ENCODE assay signal across 1 cellular context in the genomic region with DNA sequence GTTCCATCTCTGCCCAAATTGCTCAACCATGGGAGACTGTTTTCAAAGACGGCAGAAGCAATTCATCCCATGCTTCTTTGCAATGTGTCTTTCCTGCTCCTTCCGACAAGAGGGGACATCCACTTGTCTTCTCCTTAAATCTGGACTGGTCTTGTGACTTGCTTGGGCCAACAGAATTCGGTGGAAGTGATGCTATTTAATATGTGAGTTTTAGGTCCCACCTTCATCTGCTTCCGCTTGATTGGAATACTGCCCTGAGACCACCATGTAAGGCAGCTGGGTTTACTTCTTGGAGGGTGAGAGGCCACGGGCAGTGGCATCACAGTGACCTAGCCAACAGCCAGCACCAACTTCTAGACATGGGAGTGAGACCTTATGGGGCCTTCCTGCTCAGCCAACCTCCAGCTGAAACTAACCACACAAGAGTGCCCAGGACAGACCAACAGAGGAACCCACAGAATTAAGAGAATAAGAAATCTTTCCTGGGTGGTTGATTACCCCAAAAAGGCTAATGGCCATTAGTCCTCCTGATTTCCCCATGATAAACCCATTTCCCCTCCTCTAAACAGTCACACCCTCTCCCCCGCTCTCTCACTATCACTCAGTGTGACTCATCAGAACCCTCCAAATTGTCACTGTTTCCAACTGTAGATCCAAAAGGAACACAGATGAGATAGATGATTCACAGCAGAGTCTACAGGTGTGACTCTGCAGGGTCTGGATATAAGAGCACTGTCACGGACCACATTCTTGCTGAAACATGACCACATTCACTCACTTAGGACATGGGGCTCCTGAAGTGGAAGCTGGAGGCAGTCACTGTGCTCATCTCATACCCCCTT.
TF ChIP-seq lines count a peak whose summit lies in the region.

No MANE protein-coding gene starts in this region.

TF ChIP-seq in SK-N-SH treated with all-trans-retinoic acid at 6 μM for 48 hours, 23 proteins besides CTCF, POLR2A, EP300 and RAD21 (continued from another document):
- TF ChIP-seq, protein P1, sequence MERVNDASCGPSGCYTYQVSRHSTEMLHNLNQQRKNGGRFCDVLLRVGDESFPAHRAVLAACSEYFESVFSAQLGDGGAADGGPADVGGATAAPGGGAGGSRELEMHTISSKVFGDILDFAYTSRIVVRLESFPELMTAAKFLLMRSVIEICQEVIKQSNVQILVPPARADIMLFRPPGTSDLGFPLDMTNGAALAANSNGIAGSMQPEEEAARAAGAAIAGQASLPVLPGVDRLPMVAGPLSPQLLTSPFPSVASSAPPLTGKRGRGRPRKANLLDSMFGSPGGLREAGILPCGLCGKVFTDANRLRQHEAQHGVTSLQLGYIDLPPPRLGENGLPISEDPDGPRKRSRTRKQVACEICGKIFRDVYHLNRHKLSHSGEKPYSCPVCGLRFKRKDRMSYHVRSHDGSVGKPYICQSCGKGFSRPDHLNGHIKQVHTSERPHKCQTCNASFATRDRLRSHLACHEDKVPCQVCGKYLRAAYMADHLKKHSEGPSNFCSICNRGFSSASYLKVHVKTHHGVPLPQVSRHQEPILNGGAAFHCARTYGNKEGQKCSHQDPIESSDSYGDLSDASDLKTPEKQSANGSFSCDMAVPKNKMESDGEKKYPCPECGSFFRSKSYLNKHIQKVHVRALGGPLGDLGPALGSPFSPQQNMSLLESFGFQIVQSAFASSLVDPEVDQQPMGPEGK (CRISPR knock-in tag; IDR thresholded peaks at IDR 0.05; ENCODE audit: borderline replicate concordance), result no peak
- TF ChIP-seq, protein P2, sequence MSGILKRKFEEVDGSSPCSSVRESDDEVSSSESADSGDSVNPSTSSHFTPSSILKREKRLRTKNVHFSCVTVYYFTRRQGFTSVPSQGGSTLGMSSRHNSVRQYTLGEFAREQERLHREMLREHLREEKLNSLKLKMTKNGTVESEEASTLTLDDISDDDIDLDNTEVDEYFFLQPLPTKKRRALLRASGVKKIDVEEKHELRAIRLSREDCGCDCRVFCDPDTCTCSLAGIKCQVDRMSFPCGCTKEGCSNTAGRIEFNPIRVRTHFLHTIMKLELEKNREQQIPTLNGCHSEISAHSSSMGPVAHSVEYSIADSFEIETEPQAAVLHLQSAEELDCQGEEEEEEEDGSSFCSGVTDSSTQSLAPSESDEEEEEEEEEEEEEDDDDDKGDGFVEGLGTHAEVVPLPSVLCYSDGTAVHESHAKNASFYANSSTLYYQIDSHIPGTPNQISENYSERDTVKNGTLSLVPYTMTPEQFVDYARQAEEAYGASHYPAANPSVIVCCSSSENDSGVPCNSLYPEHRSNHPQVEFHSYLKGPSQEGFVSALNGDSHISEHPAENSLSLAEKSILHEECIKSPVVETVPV (CRISPR knock-in tag; IDR thresholded peaks at IDR 0.05), result no peak
- TF ChIP-seq ARNTL (CRISPR knock-in tag; IDR thresholded peaks at IDR 0.05; ENCODE audit: borderline replicate concordance, low read depth) (no peak), CSDC2 (CRISPR knock-in tag; IDR thresholded peaks at IDR 0.05) (no peak), ZNF8 (CRISPR knock-in tag; IDR thresholded peaks at IDR 0.05) (no peak), GLIS3 (CRISPR knock-in tag; IDR thresholded peaks at IDR 0.05) (no peak), ZNF70 (CRISPR knock-in tag; IDR thresholded peaks at IDR 0.05) (no peak), SNAI2 (CRISPR knock-in tag; IDR thresholded peaks at IDR 0.05) (no peak), RARB (CRISPR knock-in tag; IDR thresholded peaks at IDR 0.05) (no peak), ZC3H10 (CRISPR knock-in tag; IDR thresholded peaks at IDR 0.05) (no peak), TCF4 (CRISPR knock-in tag; IDR thresholded peaks at IDR 0.05; ENCODE audit: borderline replicate concordance) (no peak), ZNF565 (CRISPR knock-in tag; conservative IDR thresholded peaks at IDR 0.05; ENCODE audit: low read depth) (no peak)
- TF ChIP-seq, protein P3, sequence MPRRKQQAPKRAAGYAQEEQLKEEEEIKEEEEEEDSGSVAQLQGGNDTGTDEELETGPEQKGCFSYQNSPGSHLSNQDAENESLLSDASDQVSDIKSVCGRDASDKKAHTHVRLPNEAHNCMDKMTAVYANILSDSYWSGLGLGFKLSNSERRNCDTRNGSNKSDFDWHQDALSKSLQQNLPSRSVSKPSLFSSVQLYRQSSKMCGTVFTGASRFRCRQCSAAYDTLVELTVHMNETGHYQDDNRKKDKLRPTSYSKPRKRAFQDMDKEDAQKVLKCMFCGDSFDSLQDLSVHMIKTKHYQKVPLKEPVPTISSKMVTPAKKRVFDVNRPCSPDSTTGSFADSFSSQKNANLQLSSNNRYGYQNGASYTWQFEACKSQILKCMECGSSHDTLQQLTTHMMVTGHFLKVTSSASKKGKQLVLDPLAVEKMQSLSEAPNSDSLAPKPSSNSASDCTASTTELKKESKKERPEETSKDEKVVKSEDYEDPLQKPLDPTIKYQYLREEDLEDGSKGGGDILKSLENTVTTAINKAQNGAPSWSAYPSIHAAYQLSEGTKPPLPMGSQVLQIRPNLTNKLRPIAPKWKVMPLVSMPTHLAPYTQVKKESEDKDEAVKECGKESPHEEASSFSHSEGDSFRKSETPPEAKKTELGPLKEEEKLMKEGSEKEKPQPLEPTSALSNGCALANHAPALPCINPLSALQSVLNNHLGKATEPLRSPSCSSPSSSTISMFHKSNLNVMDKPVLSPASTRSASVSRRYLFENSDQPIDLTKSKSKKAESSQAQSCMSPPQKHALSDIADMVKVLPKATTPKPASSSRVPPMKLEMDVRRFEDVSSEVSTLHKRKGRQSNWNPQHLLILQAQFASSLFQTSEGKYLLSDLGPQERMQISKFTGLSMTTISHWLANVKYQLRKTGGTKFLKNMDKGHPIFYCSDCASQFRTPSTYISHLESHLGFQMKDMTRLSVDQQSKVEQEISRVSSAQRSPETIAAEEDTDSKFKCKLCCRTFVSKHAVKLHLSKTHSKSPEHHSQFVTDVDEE (CRISPR knock-in tag; IDR thresholded peaks at IDR 0.05), result no peak
TF ChIP-seq in SK-N-SH treated with all-trans-retinoic acid at 6 μM for 48 hours: peak in this region for 0.
